ENCODE assay signal across 10 cellular contexts in the genomic region with DNA sequence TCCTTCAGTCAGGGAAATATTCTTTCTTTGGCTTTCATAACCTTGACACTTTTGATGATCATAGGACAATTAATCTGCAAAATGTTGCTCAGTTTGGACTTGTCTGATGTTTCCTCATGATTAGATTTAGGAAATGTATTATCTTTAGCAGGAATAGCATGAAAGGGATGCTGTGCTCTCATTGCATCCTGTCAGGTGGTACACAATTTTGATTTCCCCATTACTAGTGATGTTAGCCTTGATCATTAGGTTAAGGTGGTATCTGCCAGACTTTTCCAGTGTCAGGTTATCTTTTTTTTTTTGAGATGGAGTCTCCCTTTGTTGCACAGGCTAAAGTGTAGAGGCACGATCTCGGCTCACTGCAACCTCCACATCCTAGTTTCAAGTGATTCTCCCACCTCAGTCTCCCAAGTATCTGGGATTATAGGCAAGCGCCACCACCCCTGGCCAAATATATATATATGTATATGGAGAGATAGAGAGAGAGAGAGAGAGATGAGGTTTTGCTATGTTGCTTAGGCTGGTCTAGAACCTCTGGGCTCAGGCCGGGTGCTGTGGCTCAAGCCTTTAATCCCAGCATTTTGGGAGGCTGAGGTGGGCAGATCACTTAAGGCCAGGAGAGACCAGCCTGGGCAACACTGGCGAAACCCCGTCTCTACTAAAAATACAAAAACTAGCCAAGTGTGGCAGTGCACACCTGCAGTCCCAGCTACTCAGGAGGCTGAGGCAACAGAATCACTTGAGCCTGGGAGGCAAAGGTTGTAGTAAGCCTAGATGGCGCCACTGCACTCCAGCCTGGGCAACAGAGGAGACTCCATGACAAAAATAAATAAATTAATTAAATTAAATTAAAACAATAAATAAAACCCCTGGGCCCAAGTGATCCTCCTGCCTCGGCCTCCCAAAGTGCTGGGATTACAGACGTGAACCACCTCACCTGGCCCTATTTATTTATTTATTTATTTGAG. TPM values are rescaled to one million over a fixed set of nuclear protein-coding genes. Genes with fewer than 3 reads are reported as not detected.
DNase-seq lines count a peak whose midpoint lies in the region; ATAC-seq and TF ChIP-seq lines count a peak whose summit lies in the region.
"Had no signal": no experiment of that assay in that cellular context is flagged by ENCODE, and none has a peak within 500 bp of the region (broad histone marks: within the 10 kb centered on the region; RNA-seq: fewer than 3 reads in every experiment).

No MANE protein-coding gene starts in this region.

- no peak overlapping the region for H3K27ac ChIP-seq in CD8-positive, alpha-beta T cell (ENCODE audit: low read depth, low read length)
- no peak overlapping the region for H3K27ac ChIP-seq in tibial artery

- no peaks in the 10 kb centered on the region for H3K27me3 ChIP-seq in CD8-positive, alpha-beta T cell (ENCODE audit: insufficient read depth, low read length)
- H3K27me3 ChIP-seq in MG63, result no peaks in the 10 kb centered on the region
- no peaks in the 10 kb centered on the region for H3K27me3 ChIP-seq in tibial artery

- H3K9me3 Mint-ChIP-seq in CD8-positive, alpha-beta T cell, result no peaks in the 10 kb centered on the region
- no peaks in the 10 kb centered on the region for H3K9me3 Mint-ChIP-seq in memory B cell

- H3K9me3 ChIP-seq in CD8-positive, alpha-beta T cell (ENCODE audit: low read length), result no peaks in the 10 kb centered on the region
- H3K9me3 ChIP-seq in MG63, result no peaks in the 10 kb centered on the region
- no peaks in the 10 kb centered on the region for H3K9me3 ChIP-seq in tibial artery

- no peaks in the 10 kb centered on the region for H3K36me3 Mint-ChIP-seq in CD8-positive, alpha-beta T cell
- no peaks in the 10 kb centered on the region for H3K36me3 Mint-ChIP-seq in memory B cell

- CTCF ChIA-PET in CD8-positive, alpha-beta T cell (lab: Charles Lee), result interaction anchor here (0.9 to 17.2 kb wide), 5 partner anchors 9 to 75 kb away, joined by 3 to 267 read pairs (median 4); partner anchors contain the start of gene CAVIN1

- H3K4me1 Mint-ChIP-seq in CD8-positive, alpha-beta T cell (ENCODE audit: low read depth), result peaks cover 8% of the 10 kb centered on the region
- H3K4me1 Mint-ChIP-seq in memory B cell, result peaks cover 8% of the 10 kb centered on the region

- peak; percentile 52 for TF ChIP-seq CTCF in CD8-positive, alpha-beta T cell (IDR thresholded peaks at IDR 0.05)
- TF ChIP-seq CTCF in tibial artery (IDR thresholded peaks at IDR 0.05), result peak in 1 of 2 experiments; percentile 19

- POLR2A ChIA-PET in CD8-positive, alpha-beta T cell (lab: Charles Lee), result no interaction called here

- no peak overlapping the region for H3K27ac Mint-ChIP-seq in CD8-positive, alpha-beta T cell
- no peak overlapping the region for H3K27ac Mint-ChIP-seq in memory B cell

- H3K4me1 ChIP-seq in CD8-positive, alpha-beta T cell (ENCODE audit: insufficient read depth, low read length), result peaks cover 8% of the 10 kb centered on the region
- H3K4me1 ChIP-seq in tibial artery, result peaks cover 0 to 14% (median 2%) of the 10 kb centered on the region in 4 donors

- no peaks in the 10 kb centered on the region for H3K36me3 ChIP-seq in CD8-positive, alpha-beta T cell (ENCODE audit: insufficient read depth, low read length)
- no peaks in the 10 kb centered on the region for H3K36me3 ChIP-seq in MG63
- no peaks in the 10 kb centered on the region for H3K36me3 ChIP-seq in tibial artery

- DNase-seq in CD8-positive, alpha-beta T cell, result peak in 4 of 7 experiments; percentile 46 to 61 (median 50)
- DNase-seq in MG63 (peak; percentile 41), memory B cell (ENCODE audit: low spot score in 2 of 2) (peak; percentile 35 to 38), tibial artery (no peak), C1 segment of cervical spinal cord (lab: John Stamatoyannopoulos, UW) (no peak)
- DNase-seq in activated naive CD4-positive, alpha-beta T cell treated with anti-CD3 and anti-CD28 coated beads, Interleukin-2, amount 50 U/mL, for 16 hours, result peak; percentile 53
- DNase-seq: activated CD4-positive, CD25-positive, alpha-beta regulatory T cell treated with anti-CD3 and anti-CD28 coated beads, Interleukin-2, amount 50 U/mL, for 72 hours had no signal

- no peak overlapping the region for H3K4me3 ChIP-seq in CD8-positive, alpha-beta T cell (ENCODE audit: low read depth, low read length)
- H3K4me3 ChIP-seq in MG63 (no peak overlapping the region), tibial artery (no peak overlapping the region)

- intact Hi-C loops in CD8-positive, alpha-beta T cell (cut with DNase I, micrococcal nuclease), result loop anchor here (1.0 to 10.0 kb wide), 2 partner anchors 46 to 78 kb away; no protein-coding TSS in a partner anchor
- intact Hi-C loops in tibial artery (cut with DNase I; ENCODE audit: low total_unique reads), result no loop called here

- H3K4me3 Mint-ChIP-seq in CD8-positive, alpha-beta T cell, result no peak overlapping the region
- H3K4me3 Mint-ChIP-seq in memory B cell, result no peak overlapping the region

- no peak for ATAC-seq in CD8-positive, alpha-beta T cell
- ATAC-seq in memory B cell (ENCODE audit: low read depth), result peak; percentile 64
- ATAC-seq in GM18498 (IDR thresholded peaks at IDR 0.05; ENCODE audit: unreplicated experiment), result no peak
- no peak for ATAC-seq in GM19035 (IDR thresholded peaks at IDR 0.05; ENCODE audit: unreplicated experiment)
- ATAC-seq: left colon had no signal

- peaks cover 6% of the 10 kb centered on the region for H3K27me3 Mint-ChIP-seq in CD8-positive, alpha-beta T cell (ENCODE audit: low read depth)
- H3K27me3 Mint-ChIP-seq in memory B cell, result peaks cover 1% of the 10 kb centered on the region

RNA-seq across cellular contexts. Expression of gene CAVIN1, which starts 15.8 kb away (rescaled TPM):
- not detected for total RNA-seq in CD8-positive, alpha-beta T cell
- total RNA-seq in MG63 (2014; rRNA removed; shearing (Covaris generic); ENCODE audit: low replicate concordance), result 799 and 958 TPM in 2 replicates

RNA-seq across cellular contexts. Expression of gene ATP6V0A1, which starts 19.8 kb away (rescaled TPM):
- 1 to 10 TPM; 8.3 to 9.0 TPM for total RNA-seq in CD8-positive, alpha-beta T cell
- total RNA-seq in MG63 (2014; rRNA removed; shearing (Covaris generic); ENCODE audit: low replicate concordance), result 15.9 and 28.0 TPM in 2 replicates

RNA-seq across cellular contexts. Expression of gene STAT3, which starts 50.6 kb away (rescaled TPM):
- total RNA-seq in CD8-positive, alpha-beta T cell, result 100 to 1,000 TPM; 338 to 343 TPM
- total RNA-seq in MG63 (2014; rRNA removed; shearing (Covaris generic); ENCODE audit: low replicate concordance), result 59.9 and 66.2 TPM in 2 replicates

Comparison
In these comparisons a context has a peak if more than half of its experiments do, and no peak if none do; other contexts are left out.
1. DNase-seq: peak in CD8-positive, alpha-beta T cell (4 of 7), MG63 (single experiment), activated naive CD4-positive, alpha-beta T cell treated with anti-CD3 and anti-CD28 coated beads, Interleukin-2, amount 50 U/mL, for 16 hours (single experiment) and memory B cell (2 of 2); none in tibial artery (0 of 2) and C1 segment of cervical spinal cord (0 of 14).
2. RNA of gene CAVIN1, which starts 15.8 kb away (total RNA-seq): 799 to 958 TPM in MG63; not detected in CD8-positive, alpha-beta T cell; every median in the first group is over 100 times any median in the second.